7 cellular contexts compared by ENCODE assay signal in genomic region chr17:80221401-80221800, GRCh38. TPM values are rescaled to one million over a fixed set of nuclear protein-coding genes. Genes with fewer than 3 reads are reported as not detected.
A peak's percentile ranks its signal among the peaks of the same experiment; 100 is the strongest.
DNase-seq lines count a peak whose midpoint lies in the region; ATAC-seq and TF ChIP-seq lines count a peak whose summit lies in the region.

No MANE protein-coding gene starts in this region.

- no peak overlapping the region for H3K27ac Mint-ChIP-seq in HFFc6
- H3K27ac Mint-ChIP-seq in activated naive CD8-positive, alpha-beta T cell treated with anti-CD3 and anti-CD28 coated beads, Interleukin-2, amount 50 U/mL, for 24 hours, result no peak overlapping the region
- peak overlapping the region in 1 of 2 donors; percentile 58 for H3K27ac Mint-ChIP-seq in stimulated activated naive CD8-positive, alpha-beta T cell treated with anti-CD3 and anti-CD28 coated beads, Interleukin-15, amount 100 ng/mL, for 72 hours

- H3K27me3 ChIP-seq in kidney epithelial cell (ENCODE audit: control insufficient read depth, insufficient read depth, low read length), result no peaks in the 10 kb centered on the region

- H3K27me3 Mint-ChIP-seq in HFFc6 (ENCODE audit: insufficient read depth), result no peaks in the 10 kb centered on the region; the same call in none of the 2 replicates
- H3K27me3 Mint-ChIP-seq in activated naive CD8-positive, alpha-beta T cell treated with anti-CD3 and anti-CD28 coated beads, Interleukin-2, amount 50 U/mL, for 24 hours, result peaks cover 3% of the 10 kb centered on the region
- H3K27me3 Mint-ChIP-seq in stimulated activated naive CD8-positive, alpha-beta T cell treated with anti-CD3 and anti-CD28 coated beads, Interleukin-15, amount 100 ng/mL, for 72 hours, result no peaks in the 10 kb centered on the region

- peaks cover 2% of the 10 kb centered on the region for H3K36me3 ChIP-seq in kidney epithelial cell (ENCODE audit: control insufficient read depth, insufficient read depth, low read length)

- peak overlapping the region; percentile 78 for H3K4me3 ChIP-seq in kidney epithelial cell (ENCODE audit: low read depth, low read length)

- H3K9me3 Mint-ChIP-seq in HFFc6, result no peaks in the 10 kb centered on the region
- no peaks in the 10 kb centered on the region for H3K9me3 Mint-ChIP-seq in activated naive CD8-positive, alpha-beta T cell treated with anti-CD3 and anti-CD28 coated beads, Interleukin-2, amount 50 U/mL, for 24 hours
- no peaks in the 10 kb centered on the region for H3K9me3 Mint-ChIP-seq in stimulated activated naive CD8-positive, alpha-beta T cell treated with anti-CD3 and anti-CD28 coated beads, Interleukin-15, amount 100 ng/mL, for 72 hours

- no peak for ATAC-seq in activated naive CD8-positive, alpha-beta T cell treated with anti-CD3 and anti-CD28 coated beads, Interleukin-2, amount 50 U/mL, for 24 hours
- no peak for ATAC-seq in stimulated activated naive CD8-positive, alpha-beta T cell treated with anti-CD3 and anti-CD28 coated beads, Interleukin-15, amount 100 ng/mL, for 72 hours
- ATAC-seq in HG02763 (IDR thresholded peaks at IDR 0.05; ENCODE audit: unreplicated experiment) (no peak), GM18498 (IDR thresholded peaks at IDR 0.05; ENCODE audit: unreplicated experiment) (no peak)

- DNase-seq in HFFc6 (no peak), kidney epithelial cell (ENCODE audit: low read depth) (no peak), NCI-H2171 treated with DMSO at 0.1 percent for 48 hours (lab: John Stamatoyannopoulos, UW) (no peak)
- DNase-seq in activated naive CD8-positive, alpha-beta T cell treated with anti-CD3 and anti-CD28 coated beads, Interleukin-2, amount 50 U/mL, for 24 hours, result no peak
- no peak for DNase-seq in stimulated activated naive CD8-positive, alpha-beta T cell treated with anti-CD3 and anti-CD28 coated beads, Interleukin-15, amount 100 ng/mL, for 72 hours

- TF ChIP-seq CTCF in HFFc6 (IDR thresholded peaks at IDR 0.05) (no peak), kidney epithelial cell (IDR thresholded peaks at IDR 0.05; ENCODE audit: insufficient read depth, low read length, poor library complexity, severe bottlenecking) (no peak)

- peaks cover 8% of the 10 kb centered on the region for H3K36me3 Mint-ChIP-seq in HFFc6 (ENCODE audit: low read depth)
- peaks cover 6% of the 10 kb centered on the region for H3K36me3 Mint-ChIP-seq in activated naive CD8-positive, alpha-beta T cell treated with anti-CD3 and anti-CD28 coated beads, Interleukin-2, amount 50 U/mL, for 24 hours (ENCODE audit: low read depth)

- H3K4me1 Mint-ChIP-seq in HFFc6 (ENCODE audit: low read depth), result peaks cover 13% of the 10 kb centered on the region
- peaks cover 30% of the 10 kb centered on the region for H3K4me1 Mint-ChIP-seq in activated naive CD8-positive, alpha-beta T cell treated with anti-CD3 and anti-CD28 coated beads, Interleukin-2, amount 50 U/mL, for 24 hours
- peaks cover 43% of the 10 kb centered on the region for H3K4me1 Mint-ChIP-seq in stimulated activated naive CD8-positive, alpha-beta T cell treated with anti-CD3 and anti-CD28 coated beads, Interleukin-15, amount 100 ng/mL, for 72 hours

- peak overlapping the region; percentile 82 for H3K4me3 Mint-ChIP-seq in HFFc6
- peak overlapping the region; percentile 74 for H3K4me3 Mint-ChIP-seq in activated naive CD8-positive, alpha-beta T cell treated with anti-CD3 and anti-CD28 coated beads, Interleukin-2, amount 50 U/mL, for 24 hours
- H3K4me3 Mint-ChIP-seq in stimulated activated naive CD8-positive, alpha-beta T cell treated with anti-CD3 and anti-CD28 coated beads, Interleukin-15, amount 100 ng/mL, for 72 hours, result peak overlapping the region; percentile 67 to 69

RNA-seq across cellular contexts. Expression of gene SLC26A11, which starts 1.2 kb away (rescaled TPM):
- total RNA-seq in HFFc6 (2021; fragmentation: NEBNext Ultra II Directional; extraction: Animal tissue kit (Norgen Biotek cat#: 25700)), result 10 to 100 TPM; 11.4 to 13.6 (median 12.5) TPM
- 14.4 and 19.1 TPM in 2 replicates for total RNA-seq in kidney epithelial cell

RNA-seq across cellular contexts. Expression of gene SGSH, which starts 1.3 kb away (rescaled TPM):
- total RNA-seq in HFFc6 (2021; fragmentation: NEBNext Ultra II Directional; extraction: Animal tissue kit (Norgen Biotek cat#: 25700)), result 10 to 100 TPM; 41.2 to 52.6 (median 47.5) TPM
- total RNA-seq in kidney epithelial cell, result 22.7 and 26.4 TPM in 2 replicates

RNA-seq across cellular contexts. Expression of gene RNF213, which starts 39.3 kb away (rescaled TPM):
- 10 to 100 TPM; 42.0 to 51.6 (median 48.3) TPM for total RNA-seq in HFFc6 (2021; fragmentation: NEBNext Ultra II Directional; extraction: Animal tissue kit (Norgen Biotek cat#: 25700))
- total RNA-seq in kidney epithelial cell, result 111 and 141 TPM in 2 replicates

RNA-seq across cellular contexts. Expression of gene CARD14, which starts 51.6 kb away (rescaled TPM):
- not detected for total RNA-seq in HFFc6 (2021; fragmentation: NEBNext Ultra II Directional; extraction: Animal tissue kit (Norgen Biotek cat#: 25700))
- total RNA-seq in kidney epithelial cell, result 2.0 TPM in 1 of 2 replicates, not detected in the other
